ENCODE assay signal across 16 cellular contexts in the genomic region with DNA sequence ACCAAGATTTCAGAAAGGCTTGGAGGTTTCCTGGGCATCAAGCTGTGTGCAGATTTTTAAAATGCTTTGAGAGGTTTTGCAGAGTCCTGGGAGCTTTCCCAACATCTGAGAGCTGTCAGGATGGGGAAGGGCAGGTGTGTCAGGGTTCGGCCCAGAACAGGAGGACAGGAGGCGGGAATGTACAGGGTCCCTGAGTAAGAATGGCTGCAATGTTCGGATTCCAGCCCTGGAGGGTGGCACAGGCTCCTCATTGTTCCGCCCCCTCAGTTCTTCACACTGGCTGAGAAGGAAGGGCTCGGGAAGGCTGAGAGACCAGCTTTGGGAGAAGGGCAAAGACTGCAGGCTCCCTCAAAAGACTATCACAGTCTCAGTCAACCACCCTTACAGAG. TPM values are rescaled to one million over a fixed set of nuclear protein-coding genes. Genes with fewer than 3 reads are reported as not detected.
DNase-seq lines count a peak whose midpoint lies in the region; ATAC-seq and TF ChIP-seq lines count a peak whose summit lies in the region.
"Had no signal": no experiment of that assay in that cellular context is flagged by ENCODE, and none has a peak within 500 bp of the region (broad histone marks: within the 10 kb centered on the region; RNA-seq: fewer than 3 reads in every experiment).

No MANE protein-coding gene starts in this region.

- H3K27ac Mint-ChIP-seq in nephron = peak overlapping the region; percentile 21 to 73 (median 35)

- intact Hi-C loops in HCT116 (cut with micrococcal nuclease) = no loop called here

- no peak overlapping the region for H3K4me3 ChIP-seq in HCT116 (replicated peaks in 1 of 2; ENCODE audit: low read depth in 1 of 2, low read length in 2 of 2)
- H3K4me3 ChIP-seq in foreskin fibroblast (ENCODE audit: low read depth in 1 of 2, low read length in 2 of 2) = no peak overlapping the region
- H3K4me3 ChIP-seq: BLaER1 treated with 17β-estradiol and CSF1 and Interleukin-3, amounts not matched to agents 10 nM and 100 nM; HAP-1 had no signal

- H3K4me3 Mint-ChIP-seq in nephron = no peak overlapping the region
- H3K4me3 Mint-ChIP-seq: CD8-positive, alpha-beta memory T cell had no signal

- no peak for DNase-seq in HCT116 (ENCODE audit: low read depth, low spot score)
- DNase-seq in substantia nigra (lab: John Stamatoyannopoulos, UW) = peak in 2 of 49 donors; percentile 24 to 53
- DNase-seq in foreskin fibroblast = no peak
- DNase-seq in NCI-H1694 (lab: John Stamatoyannopoulos, UW) = no peak
- no peak for DNase-seq in NCI-H2171 treated with DMSO at 0.1 percent for 48 hours (lab: John Stamatoyannopoulos, UW)
- DNase-seq: CD8-positive, alpha-beta memory T cell; DND-41; NCI-H1417 treated with DMSO at 0.1 percent for 48 hours; NCI-H2029; NCI-H524 had no signal

- no peak for TF ChIP-seq CTCF in HCT116 (IDR thresholded peaks at IDR 0.05 in 2 of 3, conservative IDR thresholded peaks at IDR 0.05 in 1 of 3; ENCODE audit: borderline replicate concordance in 1 of 3, insufficient read depth in 1 of 3, low read depth in 2 of 3, low read length in 2 of 3)
- no peak for TF ChIP-seq CTCF in nephron (IDR thresholded peaks at IDR 0.05; ENCODE audit: unreplicated experiment in 3 of 3)
- no peak for TF ChIP-seq CTCF in foreskin fibroblast (IDR thresholded peaks at IDR 0.05; ENCODE audit: low read depth, low read length)

- H3K79me2 ChIP-seq in HCT116 (ENCODE audit: insufficient read depth, low read length) = no peaks in the 10 kb centered on the region

- H3K4me1 Mint-ChIP-seq in nephron = peaks cover 30% of the 10 kb centered on the region
- H3K4me1 Mint-ChIP-seq: CD8-positive, alpha-beta memory T cell had no signal

- no peaks in the 10 kb centered on the region for H3K9me3 Mint-ChIP-seq in nephron
- H3K9me3 Mint-ChIP-seq: CD8-positive, alpha-beta memory T cell had no signal

- H3K36me3 ChIP-seq in HCT116 (ENCODE audit: control insufficient read depth in 1 of 2, insufficient read depth in 2 of 2, low read length in 2 of 2) = no peaks in the 10 kb centered on the region
- H3K36me3 ChIP-seq: BLaER1 treated with 17β-estradiol and CSF1 and Interleukin-3, amounts not matched to agents 10 nM and 100 nM; HAP-1 had no signal

- POLR2A ChIA-PET in HCT116 (lab: Charles Lee) = no interaction called here

- no peaks in the 10 kb centered on the region; a peak in 1 of 4 replicates for H3K9me3 ChIP-seq in HCT116 (ENCODE audit: control insufficient read depth in 1 of 2, insufficient read depth in 1 of 2, low read depth in 1 of 2, low read length in 2 of 2)
- H3K9me3 ChIP-seq: BLaER1 treated with 17β-estradiol and CSF1 and Interleukin-3, amounts not matched to agents 10 nM and 100 nM; HAP-1 had no signal

- no peak for TF ChIP-seq RAD21 in HCT116 (IDR thresholded peaks at IDR 0.05; ENCODE audit: low read depth)

- no peaks in the 10 kb centered on the region for H4K20me1 ChIP-seq in HCT116 (ENCODE audit: insufficient read depth)
- H4K20me1 ChIP-seq: BLaER1 treated with 17β-estradiol and CSF1 and Interleukin-3, amounts not matched to agents 10 nM and 100 nM had no signal

- H3K4me2 ChIP-seq in HCT116 (ENCODE audit: low read length) = no peak overlapping the region
- H3K4me2 ChIP-seq: BLaER1 treated with 17β-estradiol and CSF1 and Interleukin-3, amounts not matched to agents 10 nM and 100 nM had no signal

- BruUV-seq in HCT116 (replicated peaks; lab: Mats Ljungman, UMichigan) = no TSS peak

- RAD21 ChIA-PET in HCT116 (lab: Charles Lee; ENCODE audit: low non-redundant PET in 1 of 2, low total read pairs in 2 of 2, uncharacterized antibody in 2 of 2, unreplicated experiment in 2 of 2) = no interaction called here

- peaks cover 0 to 14% of the 10 kb centered on the region in 2 experiments; a peak in 1 of 4 replicates for H3K4me1 ChIP-seq in HCT116 (ENCODE audit: control insufficient read depth in 1 of 2, insufficient read depth in 2 of 2, low read length in 2 of 2)

- H3K27me3 ChIP-seq in HCT116 (ENCODE audit: insufficient read depth, low read length) = no peaks in the 10 kb centered on the region
- H3K27me3 ChIP-seq: BLaER1 treated with 17β-estradiol and CSF1 and Interleukin-3, amounts not matched to agents 10 nM and 100 nM had no signal

- no peak overlapping the region for H2AFZ ChIP-seq in HCT116 (ENCODE audit: low read depth, low read length, poor library complexity, severe bottlenecking)

- H3K9me2 ChIP-seq in HCT116 (ENCODE audit: insufficient read depth) = no peaks in the 10 kb centered on the region

- H3K27me3 Mint-ChIP-seq in nephron (ENCODE audit: low read depth) = peaks cover 4% of the 10 kb centered on the region

- no peak overlapping the region for H3K27ac ChIP-seq in HCT116 (ENCODE audit: low read depth, low read length)
- H3K27ac ChIP-seq in cingulate gyrus (ENCODE audit: low read depth, low read length) = peak overlapping the region; percentile 70
- peak overlapping the region; percentile 38 for H3K27ac ChIP-seq in substantia nigra (ENCODE audit: low read depth, low read length, poor library complexity, severe bottlenecking)
- H3K27ac ChIP-seq: BLaER1 treated with 17β-estradiol and CSF1 and Interleukin-3, amounts not matched to agents 10 nM and 100 nM had no signal

- ATAC-seq in HCT116 (no peak), HG03521 (IDR thresholded peaks at IDR 0.05; ENCODE audit: unreplicated experiment) (no peak)

- CTCF ChIA-PET in HCT116 (lab: Charles Lee) = no interaction called here

- H3K36me3 Mint-ChIP-seq in nephron (ENCODE audit: low read depth) = no peaks in the 10 kb centered on the region
- H3K36me3 Mint-ChIP-seq: CD8-positive, alpha-beta memory T cell had no signal

- no peak for TF ChIP-seq POLR2A in HCT116 (IDR thresholded peaks at IDR 0.05; ENCODE audit: borderline replicate concordance, extremely low read depth, insufficient read depth, insufficient read length)

- no peak overlapping the region for H3K9ac ChIP-seq in HCT116 (ENCODE audit: low read length)

TF ChIP-seq in HCT116, 20 proteins besides CTCF, POLR2A, EP300 and RAD21:
- TF ChIP-seq EGR1 (IDR thresholded peaks at IDR 0.05; ENCODE audit: low read depth) (peak; percentile 19; the same call in 1 of the 2 replicates), EZH2phosphoT487 (IDR thresholded peaks at IDR 0.05; ENCODE audit: borderline replicate concordance) (no peak), ZNF274 (IDR thresholded peaks at IDR 0.05; ENCODE audit: low read depth, low read length) (no peak)

RNA-seq across cellular contexts. Expression of a gene that starts 5.1 kb away (rescaled TPM):
- total RNA-seq in HCT116 (2021; ENCODE audit: unreplicated experiment) = 9.3 TPM
- 8.4 and 12.1 TPM in 2 replicates for polyA plus RNA-seq in HCT116 (2012)
- polyA plus RNA-seq: CD8-positive, alpha-beta memory T cell had no signal

RNA-seq across cellular contexts. Expression of a gene that starts 17.1 kb away (rescaled TPM):
- 44.7 TPM for total RNA-seq in HCT116 (2021; ENCODE audit: unreplicated experiment)
- polyA plus RNA-seq in HCT116 (2012) = 43.0 and 61.7 TPM in 2 replicates

RNA-seq across cellular contexts. Expression of a gene that starts 34.5 kb away (rescaled TPM):
- not detected for total RNA-seq in HCT116 (2021; ENCODE audit: unreplicated experiment)
- polyA plus RNA-seq in HCT116 (2012) = not detected in 2 replicates
- total RNA-seq: A172 had no signal

RNA-seq across cellular contexts. Expression of a gene that starts 37.5 kb away (rescaled TPM):
- 3.7 TPM for total RNA-seq in HCT116 (2021; ENCODE audit: unreplicated experiment)
- polyA plus RNA-seq in HCT116 (2012) = 1.1 and 1.8 TPM in 2 replicates
